8 cellular contexts compared by ENCODE assay signal in genomic region chr6:130843575-130844320, GRCh38. TPM values are rescaled to one million over a fixed set of nuclear protein-coding genes. Genes with fewer than 3 reads are reported as not detected.
A peak's percentile ranks its signal among the peaks of the same experiment; 100 is the strongest.
DNase-seq lines count a peak whose midpoint lies in the region; ATAC-seq and TF ChIP-seq lines count a peak whose summit lies in the region.

No MANE protein-coding gene starts in this region.

- H3K36me3 ChIP-seq in cardiac muscle cell (no peaks in the 10 kb centered on the region), Loucy (ENCODE audit: insufficient read depth, low read length) (peaks cover 17% of the 10 kb centered on the region; the same call in 1 of the 2 replicates), upper lobe of right lung (peaks cover 5% of the 10 kb centered on the region)

- no peak overlapping the region for H3K9ac ChIP-seq in Loucy (ENCODE audit: low read depth, low read length, poor library complexity, severe bottlenecking)

- no peaks in the 10 kb centered on the region for H4K20me1 ChIP-seq in Loucy (ENCODE audit: insufficient read depth, low read length, poor library complexity, severe bottlenecking)

- H3K4me3 Mint-ChIP-seq in activated naive CD8-positive, alpha-beta T cell treated with anti-CD3 and anti-CD28 coated beads, Interleukin-2, amount 50 U/mL, for 24 hours = no peak overlapping the region

- no peaks in the 10 kb centered on the region for H3K27me3 Mint-ChIP-seq in activated naive CD8-positive, alpha-beta T cell treated with anti-CD3 and anti-CD28 coated beads, Interleukin-2, amount 50 U/mL, for 24 hours

- H3K4me1 ChIP-seq in cardiac muscle cell (ENCODE audit: low read depth) = peaks cover 17% of the 10 kb centered on the region
- peaks cover 3% of the 10 kb centered on the region for H3K4me1 ChIP-seq in Loucy (ENCODE audit: insufficient read depth, low read length, poor library complexity, severe bottlenecking)
- no peaks in the 10 kb centered on the region for H3K4me1 ChIP-seq in upper lobe of right lung

- no peak overlapping the region for H3K4me2 ChIP-seq in Loucy (ENCODE audit: low read depth, low read length, poor library complexity, severe bottlenecking)

- peak; percentile 41 for TF ChIP-seq CTCF in cardiac muscle cell (IDR thresholded peaks at IDR 0.05; ENCODE audit: low read depth, low read length)
- TF ChIP-seq CTCF in Loucy (conservative IDR thresholded peaks at IDR 0.05; ENCODE audit: low read length) = peak; percentile 81
- peak; percentile 52 for TF ChIP-seq CTCF in upper lobe of right lung (IDR thresholded peaks at IDR 0.05)

- H3K9me3 ChIP-seq in cardiac muscle cell (ENCODE audit: low read depth) = no peaks in the 10 kb centered on the region
- no peaks in the 10 kb centered on the region for H3K9me3 ChIP-seq in Loucy (ENCODE audit: insufficient read depth, low read depth, low read length)
- H3K9me3 ChIP-seq in upper lobe of right lung = no peaks in the 10 kb centered on the region

- H3K27ac ChIP-seq in cardiac muscle cell = no peak overlapping the region
- no peak overlapping the region for H3K27ac ChIP-seq in upper lobe of right lung

- no peaks in the 10 kb centered on the region for H3K9me3 Mint-ChIP-seq in activated naive CD8-positive, alpha-beta T cell treated with anti-CD3 and anti-CD28 coated beads, Interleukin-2, amount 50 U/mL, for 24 hours

- no peaks in the 10 kb centered on the region for H3F3A ChIP-seq in Loucy (ENCODE audit: low read depth)

- peaks cover 3% of the 10 kb centered on the region for H3K4me1 Mint-ChIP-seq in activated naive CD8-positive, alpha-beta T cell treated with anti-CD3 and anti-CD28 coated beads, Interleukin-2, amount 50 U/mL, for 24 hours

- no peak overlapping the region for H2AFZ ChIP-seq in Loucy (ENCODE audit: low read length)

- intact Hi-C loops in left ventricle myocardium superior (cut with micrococcal nuclease) = no loop called here
- intact Hi-C loops in upper lobe of right lung (cut with DNase I) = no loop called here

- H3K9me2 ChIP-seq in Loucy (replicated peaks; ENCODE audit: low read depth, low read length) = no peaks in the 10 kb centered on the region

- H3K79me2 ChIP-seq in Loucy (ENCODE audit: insufficient read depth, low read length) = no peaks in the 10 kb centered on the region

- no peak for ATAC-seq in left ventricle myocardium superior
- ATAC-seq in activated naive CD8-positive, alpha-beta T cell treated with anti-CD3 and anti-CD28 coated beads, Interleukin-2, amount 50 U/mL, for 24 hours = peak; percentile 78
- ATAC-seq in upper lobe of right lung = peak; percentile 65

- H3K27me3 ChIP-seq in cardiac muscle cell = no peaks in the 10 kb centered on the region
- no peaks in the 10 kb centered on the region for H3K27me3 ChIP-seq in Loucy (ENCODE audit: insufficient read depth, low read length, poor library complexity, severe bottlenecking)
- H3K27me3 ChIP-seq in upper lobe of right lung = no peaks in the 10 kb centered on the region

- H3K4me3 ChIP-seq in cardiac muscle cell (no peak overlapping the region), Loucy (ENCODE audit: low read length, poor library complexity, severe bottlenecking) (no peak overlapping the region), upper lobe of right lung (no peak overlapping the region)

- no peaks in the 10 kb centered on the region for H3K36me3 Mint-ChIP-seq in activated naive CD8-positive, alpha-beta T cell treated with anti-CD3 and anti-CD28 coated beads, Interleukin-2, amount 50 U/mL, for 24 hours (ENCODE audit: low read depth)

- H3K27ac Mint-ChIP-seq in activated naive CD8-positive, alpha-beta T cell treated with anti-CD3 and anti-CD28 coated beads, Interleukin-2, amount 50 U/mL, for 24 hours = no peak overlapping the region

- DNase-seq in cardiac muscle cell (ENCODE audit: low read depth in 1 of 2, low spot score in 1 of 2) (peak; percentile 49 to 52), left ventricle myocardium superior (no peak), H4 (ENCODE audit: low spot score) (peak; percentile 28), iris pigment epithelial cell (ENCODE audit: low read depth) (peak; percentile 29), upper lobe of right lung (no peak), mesenteric fat pad (ENCODE audit: low spot score) (no peak)
- no peak for DNase-seq in activated naive CD8-positive, alpha-beta T cell treated with anti-CD3 and anti-CD28 coated beads, Interleukin-2, amount 50 U/mL, for 24 hours

RNA-seq across cellular contexts. Expression of gene SMLR1, which starts 16.5 kb away (rescaled TPM):
- total RNA-seq in cardiac muscle cell (not detected in 2 replicates), left ventricle myocardium superior (not detected), upper lobe of right lung (not detected), mesenteric fat pad (not detected)
- polyA plus RNA-seq in cardiac muscle cell = 0.31 TPM in 1 of 2 replicates, not detected in the other
- total RNA-seq in H4 (2014; rRNA removed; shearing (Covaris generic)) = not detected in 2 replicates

Comparison
In these comparisons a context has a peak if more than half of its experiments do, and no peak if none do; other contexts are left out.
1. DNase-seq: peak in cardiac muscle cell (2 of 2), H4 (single experiment) and iris pigment epithelial cell (single experiment); none in left ventricle myocardium superior (single experiment), activated naive CD8-positive, alpha-beta T cell treated with anti-CD3 and anti-CD28 coated beads, Interleukin-2, amount 50 U/mL, for 24 hours (single experiment), upper lobe of right lung (single experiment) and mesenteric fat pad (single experiment).
2. Peak in every context shown above with its lines, with median percentiles within 50 percentile points of each other: CTCF ChIP-seq.